Comparison of ENCODE assay signal across 1 cellular context in genomic region chrX:137563681-137564651, GRCh38.
TF ChIP-seq lines count a peak whose summit lies in the region.

No MANE protein-coding gene starts in this region.

TF ChIP-seq in WTC11, 78 proteins besides CTCF, POLR2A, EP300 and RAD21 (continued from another document):
- TF ChIP-seq ZNF532 (CRISPR knock-in tag; IDR thresholded peaks at IDR 0.05; ENCODE audit: borderline replicate concordance) (no peak), USF2 (CRISPR knock-in tag; IDR thresholded peaks at IDR 0.05) (no peak), ZNF232 (CRISPR knock-in tag; IDR thresholded peaks at IDR 0.05) (no peak), AR (CRISPR knock-in tag; IDR thresholded peaks at IDR 0.05) (no peak), ZNF317 (CRISPR knock-in tag; IDR thresholded peaks at IDR 0.05; ENCODE audit: borderline replicate concordance, low read depth) (peak; percentile 79)
